In genomic region chr6:5501837-5502236, GRCh38 we compare ENCODE assay signal across 21 cellular contexts.
DNase-seq lines count a peak whose midpoint lies in the region; TF ChIP-seq lines count a peak whose summit lies in the region.
"Had no signal": no experiment of that assay in that cellular context is flagged by ENCODE, and none has a peak within 500 bp of the region (broad histone marks: within the 10 kb centered on the region; RNA-seq: fewer than 3 reads in every experiment).

No MANE protein-coding gene starts in this region.

- H3K4me3 Mint-ChIP-seq in neural progenitor cell, result no peak overlapping the region
- H3K4me3 Mint-ChIP-seq: activated CD4-positive, alpha-beta memory T cell treated with anti-CD3 and anti-CD28 coated beads, Interleukin-2, amount 10 ng/mL, durations not matched to agents 7 days and 5 days; activated T-cell treated with anti-CD3 and anti-CD28 coated beads, Interleukin-2, amount 50 U/mL, for 4 hours; stimulated activated memory B cell treated with anti-CD40 and anti-IgM and Interleukin-4, amounts not matched to agents 10 μg/mL and 1 μg/mL and 100 μg/mL, for 72 hours; T-helper 17 cell had no signal

- no peaks in the 10 kb centered on the region for H4K20me1 ChIP-seq in neural progenitor cell (ENCODE audit: low read depth)
- H4K20me1 ChIP-seq: BLaER1 treated with 17β-estradiol and CSF1 and Interleukin-3, amounts not matched to agents 10 nM and 100 nM had no signal

- no peaks in the 10 kb centered on the region for H3K27me3 ChIP-seq in SJCRH30
- H3K27me3 ChIP-seq in neural progenitor cell, result no peaks in the 10 kb centered on the region
- H3K27me3 ChIP-seq in vagina, result no peaks in the 10 kb centered on the region
- H3K27me3 ChIP-seq: BLaER1 treated with 17β-estradiol and CSF1 and Interleukin-3, amounts not matched to agents 10 nM and 100 nM had no signal

- H2AFZ ChIP-seq in neural progenitor cell (replicated peaks), result no peak overlapping the region

- no peaks in the 10 kb centered on the region for H3K27me3 Mint-ChIP-seq in neural progenitor cell (ENCODE audit: insufficient read depth, low read depth)
- H3K27me3 Mint-ChIP-seq: activated CD4-positive, alpha-beta memory T cell treated with anti-CD3 and anti-CD28 coated beads, Interleukin-2, amount 10 ng/mL, durations not matched to agents 7 days and 5 days; stimulated activated memory B cell treated with anti-CD40 and anti-IgM and Interleukin-4, amounts not matched to agents 10 μg/mL and 1 μg/mL and 100 μg/mL, for 72 hours; T-helper 17 cell had no signal

- H3K36me3 Mint-ChIP-seq in neural progenitor cell, result peaks cover 8% of the 10 kb centered on the region

- TF ChIP-seq POLR2A in vagina (IDR thresholded peaks at IDR 0.05), result no peak

- H3K4me3 ChIP-seq in SJCRH30, result no peak overlapping the region
- no peak overlapping the region for H3K4me3 ChIP-seq in neural progenitor cell
- H3K4me3 ChIP-seq in vagina, result no peak overlapping the region
- H3K4me3 ChIP-seq: A549; BLaER1 treated with 17β-estradiol and CSF1 and Interleukin-3, amounts not matched to agents 10 nM and 100 nM had no signal

- DNase-seq in NCI-H748 (lab: John Stamatoyannopoulos, UW; ENCODE audit: unreplicated experiment) (peak; percentile 59), NCI-H748 treated with DMSO at 0.1 percent for 48 hours (lab: John Stamatoyannopoulos, UW) (no peak), NCI-H2029 (lab: John Stamatoyannopoulos, UW) (peak; percentile 99), SJCRH30 (peak; percentile 75 to 88), neural progenitor cell (ENCODE audit: low spot score) (peak; percentile 23), NCI-H526 treated with DMSO at 0.1 percent for 48 hours (lab: John Stamatoyannopoulos, UW) (no peak), vagina (ENCODE audit: extremely low spot score in 2 of 2) (no peak)
- DNase-seq in NK-92 treated with Interleukin-12 subunit alpha and Interleukin-12 subunit beta, amount 100 ng/mL, for 24 hours (lab: John Stamatoyannopoulos, UW), result no peak
- DNase-seq: activated CD4-positive, alpha-beta memory T cell treated with anti-CD3 and anti-CD28 coated beads, Interleukin-2, amount 10 ng/mL, durations not matched to agents 7 days and 5 days; activated naive CD4-positive, alpha-beta T cell treated with anti-CD3 and anti-CD28 coated beads, Interleukin-2, amount 50 U/mL, for 16 hours; activated T-cell treated with anti-CD3 and anti-CD28 coated beads, Interleukin-2, amount 50 U/mL, for 4 hours; islet precursor cell; NCI-H1694 treated with DMSO at 0.1 percent for 48 hours; retina; SIG-M5; stimulated activated CD4-positive, alpha-beta T cell treated with anti-CD3 and anti-CD28 coated beads, Interleukin-15, amount 100 ng/mL, for 24 hours; T-helper 17 cell had no signal

- no peak for TF ChIP-seq CTCF in neural progenitor cell (IDR thresholded peaks at IDR 0.05)
- TF ChIP-seq CTCF in vagina (IDR thresholded peaks at IDR 0.05), result no peak

- H3K27ac Mint-ChIP-seq in neural progenitor cell, result no peak overlapping the region
- H3K27ac Mint-ChIP-seq: activated CD4-positive, alpha-beta memory T cell treated with anti-CD3 and anti-CD28 coated beads, Interleukin-2, amount 10 ng/mL, durations not matched to agents 7 days and 5 days; stimulated activated memory B cell treated with anti-CD40 and anti-IgM and Interleukin-4, amounts not matched to agents 10 μg/mL and 1 μg/mL and 100 μg/mL, for 72 hours had no signal

- H3K9ac ChIP-seq in neural progenitor cell, result no peak overlapping the region
- H3K9ac ChIP-seq: BLaER1 treated with 17β-estradiol and CSF1 and Interleukin-3, amounts not matched to agents 10 nM and 100 nM had no signal

- H3K4me1 Mint-ChIP-seq in neural progenitor cell, result peaks cover 42% of the 10 kb centered on the region

- H3K36me3 ChIP-seq in SJCRH30 (no peaks in the 10 kb centered on the region), neural progenitor cell (no peaks in the 10 kb centered on the region), vagina (no peaks in the 10 kb centered on the region)

- H3F3A ChIP-seq in neural progenitor cell (ENCODE audit: low read depth), result no peaks in the 10 kb centered on the region

- intact Hi-C loops in vagina (cut with DNase I), result no loop called here

- no peaks in the 10 kb centered on the region for H3K79me2 ChIP-seq in neural progenitor cell (ENCODE audit: low read depth)

- H3K9me3 Mint-ChIP-seq in neural progenitor cell, result no peaks in the 10 kb centered on the region
- H3K9me3 Mint-ChIP-seq: activated CD4-positive, alpha-beta memory T cell treated with anti-CD3 and anti-CD28 coated beads, Interleukin-2, amount 10 ng/mL, durations not matched to agents 7 days and 5 days; activated T-cell treated with anti-CD3 and anti-CD28 coated beads, Interleukin-2, amount 50 U/mL, for 4 hours; stimulated activated memory B cell treated with anti-CD40 and anti-IgM and Interleukin-4, amounts not matched to agents 10 μg/mL and 1 μg/mL and 100 μg/mL, for 72 hours had no signal

- H3K4me1 ChIP-seq in SJCRH30 (peaks cover 17% of the 10 kb centered on the region), neural progenitor cell (peaks cover 21% of the 10 kb centered on the region), vagina (peaks cover 11% of the 10 kb centered on the region)
- H3K4me1 ChIP-seq: A549 had no signal

- no peaks in the 10 kb centered on the region for H3K9me3 ChIP-seq in SJCRH30 (replicated peaks)
- H3K9me3 ChIP-seq in neural progenitor cell (ENCODE audit: low read depth), result no peaks in the 10 kb centered on the region
- no peaks in the 10 kb centered on the region for H3K9me3 ChIP-seq in vagina
- H3K9me3 ChIP-seq: A549; BLaER1 treated with 17β-estradiol and CSF1 and Interleukin-3, amounts not matched to agents 10 nM and 100 nM had no signal

- H3K27ac ChIP-seq in SJCRH30 (peak overlapping the region; percentile 57), neural progenitor cell (no peak overlapping the region), vagina (no peak overlapping the region)
- H3K27ac ChIP-seq: A549; BLaER1 treated with 17β-estradiol and CSF1 and Interleukin-3, amounts not matched to agents 10 nM and 100 nM; VCaP had no signal

- no peak overlapping the region for H3K4me2 ChIP-seq in neural progenitor cell
- H3K4me2 ChIP-seq: A549; BLaER1 treated with 17β-estradiol and CSF1 and Interleukin-3, amounts not matched to agents 10 nM and 100 nM had no signal

Comparison
In these comparisons a context has a peak if more than half of its experiments do, and no peak if none do; other contexts are left out.
1. DNase-seq: peak in NCI-H748 (single experiment), NCI-H2029 (single experiment), SJCRH30 (2 of 2) and neural progenitor cell (single experiment); none in NCI-H748 treated with DMSO at 0.1 percent for 48 hours (single experiment), NCI-H526 treated with DMSO at 0.1 percent for 48 hours (single experiment), NK-92 treated with Interleukin-12 subunit alpha and Interleukin-12 subunit beta, amount 100 ng/mL, for 24 hours (single experiment) and vagina (0 of 2).